ENCODE assay signal across 1 cellular context in genomic region chr17:59695943-59696681, GRCh38.
TF ChIP-seq lines count a peak whose summit lies in the region.

No MANE protein-coding gene starts in this region.

TF ChIP-seq in endothelial cell of umbilical vein, 7 proteins besides CTCF, POLR2A, EP300 and RAD21:
- TF ChIP-seq JUN (IDR thresholded peaks at IDR 0.05; ENCODE audit: borderline replicate concordance, insufficient read depth, insufficient read length, low read depth) = no peak
- TF ChIP-seq GATA2 (IDR thresholded peaks at IDR 0.05; ENCODE audit: insufficient read depth, insufficient read length, low read depth, low read length) = no peak
- TF ChIP-seq POLR2AphosphoS5 (IDR thresholded peaks at IDR 0.05; ENCODE audit: insufficient read depth, low read depth, low read length) = peak; percentile 17
